In the genomic region with DNA sequence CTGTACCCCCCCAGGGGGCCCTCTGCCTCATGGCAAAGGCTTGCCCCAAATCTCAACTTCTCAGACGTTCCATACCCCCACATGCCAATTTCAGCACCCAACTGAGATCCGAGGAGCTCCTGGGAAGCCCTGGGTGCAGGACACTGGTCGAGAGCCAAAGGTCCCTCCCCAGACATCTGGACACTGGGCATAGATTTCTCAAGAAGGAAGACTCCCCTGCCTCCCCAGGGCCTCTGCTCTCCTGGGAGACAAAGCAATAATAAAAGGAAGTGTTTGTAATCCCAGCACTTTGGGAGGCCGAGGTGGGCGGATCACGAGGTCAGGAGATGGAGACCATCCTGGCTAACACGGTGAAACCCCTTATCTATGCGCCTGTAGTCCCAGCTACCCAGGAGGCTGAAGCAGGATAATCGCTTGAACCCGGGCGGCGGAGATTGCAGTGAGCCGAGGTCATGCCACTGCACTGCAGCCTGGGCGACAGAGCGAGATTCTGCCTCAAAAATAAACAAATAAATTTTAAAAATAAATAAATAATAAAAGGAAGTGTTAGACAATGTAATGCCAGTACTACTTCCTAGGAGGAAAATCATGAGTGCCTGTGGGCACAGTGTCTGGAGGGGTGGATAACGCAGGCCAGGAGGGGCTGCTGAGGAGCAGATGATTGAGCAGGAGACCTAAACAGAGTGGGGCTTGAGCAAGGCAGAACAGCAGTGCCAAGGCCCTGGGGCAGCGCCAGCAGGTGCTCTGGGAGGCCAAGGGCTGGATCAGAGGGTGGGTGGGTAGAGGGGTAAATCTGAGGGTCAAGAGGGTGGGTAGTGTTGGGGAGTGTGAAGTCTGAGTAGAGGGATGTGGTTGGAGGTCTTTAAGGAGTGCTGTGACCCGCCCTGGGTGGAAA, we compare ENCODE assay signal across 26 cellular contexts. TPM values are rescaled to one million over a fixed set of nuclear protein-coding genes. Genes with fewer than 3 reads are reported as not detected.
DNase-seq lines count a peak whose midpoint lies in the region; ATAC-seq, FAIRE-seq and TF ChIP-seq lines count a peak whose summit lies in the region.
"Had no signal": no experiment of that assay in that cellular context is flagged by ENCODE, and none has a peak within 500 bp of the region (broad histone marks: within the 10 kb centered on the region; RNA-seq: fewer than 3 reads in every experiment).

No MANE protein-coding gene starts in this region.

- TF ChIP-seq POLR2A in HepG2 (IDR thresholded peaks at IDR 0.05; ENCODE audit: insufficient read depth in 1 of 2, low read depth in 2 of 2, low read length in 2 of 2) (no peak), right lobe of liver (IDR thresholded peaks at IDR 0.05) (no peak), gastroesophageal sphincter (IDR thresholded peaks at IDR 0.05) (no peak)

- H3K4me3 ChIP-seq in HepG2 (replicated peaks in 1 of 3; ENCODE audit: insufficient read depth in 1 of 3, low read depth in 2 of 3, low read length in 3 of 3) (no peak overlapping the region), right lobe of liver (no peak overlapping the region), neural progenitor cell (no peak overlapping the region), aorta (ENCODE audit: low read length in 2 of 2) (no peak overlapping the region), gastroesophageal sphincter (no peak overlapping the region)
- H3K4me3 ChIP-seq: A549 had no signal

- no peak overlapping the region for H3K9ac ChIP-seq in HepG2 (ENCODE audit: insufficient read depth, low read depth, low read length)
- no peak overlapping the region for H3K9ac ChIP-seq in neural progenitor cell

- BruUV-seq in HepG2 (replicated peaks; lab: Mats Ljungman, UMichigan) = no TSS peak

- no peaks in the 10 kb centered on the region for H3K4me1 ChIP-seq in HepG2 (ENCODE audit: insufficient read depth, low read length)
- no peaks in the 10 kb centered on the region for H3K4me1 ChIP-seq in right lobe of liver
- H3K4me1 ChIP-seq in neural progenitor cell = no peaks in the 10 kb centered on the region
- no peaks in the 10 kb centered on the region for H3K4me1 ChIP-seq in aorta (ENCODE audit: control insufficient read depth in 1 of 2, insufficient read depth in 2 of 2, low read length in 2 of 2)
- peaks cover 0 to 15% (median 0%) of the 10 kb centered on the region in 3 donors for H3K4me1 ChIP-seq in gastroesophageal sphincter

- TF ChIP-seq EP300 in HepG2 (IDR thresholded peaks at IDR 0.05; ENCODE audit: low read depth in 2 of 2, low read length in 2 of 2) (no peak), HepG2 (CRISPR knock-in tag; IDR thresholded peaks at IDR 0.05; ENCODE audit: borderline replicate concordance) (no peak), gastroesophageal sphincter (IDR thresholded peaks at IDR 0.05) (no peak)

- H3K4me1 Mint-ChIP-seq in neural progenitor cell = no peaks in the 10 kb centered on the region

- DNase-seq in HepG2 (ENCODE audit: low spot score) = no peak
- DNase-seq in right lobe of liver = no peak
- DNase-seq in amniotic epithelial cell (ENCODE audit: low read depth) = peak; percentile 25
- no peak for DNase-seq in neural progenitor cell (ENCODE audit: low spot score)
- peak; percentile 13 to 25 for DNase-seq in aorta
- DNase-seq in mesenteric fat pad (ENCODE audit: low spot score) = no peak
- DNase-seq in activated CD4-positive, alpha-beta T cell treated with anti-CD3 and anti-CD28 coated beads, Interleukin-2, amount 50 U/mL, for 1 hour = no peak
- DNase-seq: CD8-positive, alpha-beta T cell; H9; Karpas-422; NCI-H1092; NCI-H1436 treated with DMSO at 0.1 percent for 48 hours; NCI-H2029; NCI-H2171 treated with DMSO at 0.1 percent for 48 hours; NCI-H446 treated with DMSO at 0.1 percent for 48 hours; NCI-H748 treated with DMSO at 0.1 percent for 48 hours; NK-92 treated with Interleukin-12 subunit alpha and Interleukin-12 subunit beta, amount 100 ng/mL, for 24 hours; Right ventricle myocardium superior had no signal

- in situ Hi-C loops in HepG2 (cut with HindIII; ENCODE audit: extremely low pct_ligation_motif_present, low pct_unique_long_range_greater_than_20kb) = no loop called here

- H3K27ac ChIP-seq in HepG2 (ENCODE audit: extremely low read length, insufficient read depth, low read length) (no peak overlapping the region), right lobe of liver (no peak overlapping the region), neural progenitor cell (no peak overlapping the region), aorta (ENCODE audit: low read depth in 1 of 2, low read length in 2 of 2) (no peak overlapping the region), gastroesophageal sphincter (no peak overlapping the region)
- H3K27ac ChIP-seq: A549 had no signal

- ATAC-seq in HepG2 (no peak), right lobe of liver (no peak), aorta (ENCODE audit: low FRiP score) (no peak), gastroesophageal sphincter (no peak)

- no peaks in the 10 kb centered on the region for H3K36me3 Mint-ChIP-seq in neural progenitor cell
- H3K36me3 Mint-ChIP-seq: CD8-positive, alpha-beta T cell; IgD-negative memory B cell had no signal

- H3K36me3 ChIP-seq in HepG2 (replicated peaks in 1 of 2; ENCODE audit: control insufficient read depth in 1 of 2, insufficient read depth in 2 of 2, low read length in 2 of 2) = no peaks in the 10 kb centered on the region
- H3K36me3 ChIP-seq in right lobe of liver = no peaks in the 10 kb centered on the region
- no peaks in the 10 kb centered on the region for H3K36me3 ChIP-seq in neural progenitor cell
- no peaks in the 10 kb centered on the region for H3K36me3 ChIP-seq in aorta (ENCODE audit: control insufficient read depth in 1 of 2, insufficient read depth in 2 of 2, low read length in 1 of 2)
- H3K36me3 ChIP-seq in gastroesophageal sphincter = no peaks in the 10 kb centered on the region

- H3K9me3 Mint-ChIP-seq in neural progenitor cell = no peaks in the 10 kb centered on the region
- H3K9me3 Mint-ChIP-seq: CD8-positive, alpha-beta T cell; H9; IgD-negative memory B cell had no signal

- no peaks in the 10 kb centered on the region for H4K20me1 ChIP-seq in HepG2 (ENCODE audit: insufficient read depth, low read length)
- no peaks in the 10 kb centered on the region for H4K20me1 ChIP-seq in neural progenitor cell (ENCODE audit: low read depth)

- no peak overlapping the region for H3K4me3 Mint-ChIP-seq in neural progenitor cell
- H3K4me3 Mint-ChIP-seq: H9, IgD-negative memory B cell had no signal

- peaks cover 14 to 81% of the 10 kb centered on the region in 2 experiments for H3K27me3 ChIP-seq in HepG2 (ENCODE audit: control insufficient read depth in 1 of 2, insufficient read depth in 2 of 2, low read length in 2 of 2)
- peaks cover 0 to 10% of the 10 kb centered on the region in 2 donors for H3K27me3 ChIP-seq in right lobe of liver
- H3K27me3 ChIP-seq in neural progenitor cell = peaks cover 53% of the 10 kb centered on the region
- peaks cover 0 to 2% of the 10 kb centered on the region in 2 donors for H3K27me3 ChIP-seq in aorta (ENCODE audit: control insufficient read depth in 1 of 2, insufficient read depth in 2 of 2, low read length in 1 of 2)
- H3K27me3 ChIP-seq in gastroesophageal sphincter = peaks cover 89% of the 10 kb centered on the region

- no peaks in the 10 kb centered on the region for H3F3A ChIP-seq in neural progenitor cell (ENCODE audit: low read depth)

- H3K9me3 ChIP-seq in HepG2 (ENCODE audit: low read length) = no peaks in the 10 kb centered on the region
- no peaks in the 10 kb centered on the region for H3K9me3 ChIP-seq in right lobe of liver
- no peaks in the 10 kb centered on the region for H3K9me3 ChIP-seq in neural progenitor cell (ENCODE audit: low read depth)
- H3K9me3 ChIP-seq in aorta (ENCODE audit: control insufficient read depth, low read length) = no peaks in the 10 kb centered on the region
- no peaks in the 10 kb centered on the region for H3K9me3 ChIP-seq in gastroesophageal sphincter
- H3K9me3 ChIP-seq: A549 had no signal

- H2AFZ ChIP-seq in HepG2 (ENCODE audit: low read length) (no peak overlapping the region), neural progenitor cell (replicated peaks) (no peak overlapping the region)

- TF ChIP-seq RAD21 in HepG2 (CRISPR knock-in tag; IDR thresholded peaks at IDR 0.05) = no peak

- POLR2A ChIA-PET in HepG2 (lab: Yijun Ruan, JAX) = no interaction called here

- H3K79me2 ChIP-seq in HepG2 (ENCODE audit: insufficient read depth, low read length) = no peaks in the 10 kb centered on the region
- no peaks in the 10 kb centered on the region for H3K79me2 ChIP-seq in neural progenitor cell (ENCODE audit: low read depth)

- no peak overlapping the region for H3K4me2 ChIP-seq in HepG2 (ENCODE audit: low read depth, low read length)
- H3K4me2 ChIP-seq in neural progenitor cell = no peak overlapping the region
- H3K4me2 ChIP-seq: A549 had no signal

- no peak for TF ChIP-seq CTCF in HepG2 (CRISPR knock-in tag; IDR thresholded peaks at IDR 0.05)
- no peak for TF ChIP-seq CTCF in right lobe of liver (IDR thresholded peaks at IDR 0.05)
- TF ChIP-seq CTCF in neural progenitor cell (IDR thresholded peaks at IDR 0.05) = no peak
- no peak for TF ChIP-seq CTCF in gastroesophageal sphincter (IDR thresholded peaks at IDR 0.05)

- peak overlapping the region; percentile 72 for H3K27ac Mint-ChIP-seq in neural progenitor cell
- H3K27ac Mint-ChIP-seq: CD8-positive, alpha-beta T cell; H9; IgD-negative memory B cell had no signal

- peaks cover 45% of the 10 kb centered on the region for H3K27me3 Mint-ChIP-seq in neural progenitor cell (ENCODE audit: insufficient read depth, low read depth)

- CTCF ChIA-PET in HepG2 (lab: Yijun Ruan, JAX; ENCODE audit: low intra/inter-chr PET ratio, low total read pairs) = no interaction called here

- FAIRE-seq in HepG2 (lab: Jason Lieb, UNC) = no peak
- FAIRE-seq: A549, D721Med, GM12891, HTR-8/SVneo had no signal

- 8% methylated on average over 18 of the region's 18 CpGs for WGBS in HepG2 (ENCODE audit: low lambda C conversion rate)
- WGBS in right lobe of liver (ENCODE audit: insufficient coverage, low coverage, low lambda C conversion rate, missing lambda C conversion rate) = 29% methylated on average over 17 of the region's 18 CpGs
- WGBS in aorta, 2 donors = 53 to 58% methylated on average over 18 of the region's 18 CpGs
- 35 to 59% methylated on average over 15 to 16 of the region's 18 CpGs for WGBS in gastroesophageal sphincter (ENCODE audit: low coverage in 1 of 2), 2 donors

- intact Hi-C loops in HepG2 (cut with micrococcal nuclease; ENCODE audit: unreplicated experiment) (no loop called here), right lobe of liver (cut with DNase I) (no loop called here), aorta (cut with DNase I) (no loop called here)

RNA-seq across cellular contexts. Expression of a gene that starts 4.0 kb away (rescaled TPM):
- not detected in 2 replicates for total RNA-seq in HepG2 (2016; rRNA removed; fragmentation: Illumina TruSeq; extraction: Trizol)
- total RNA-seq in HepG2 (2016; cell fraction: cytosol; rRNA removed; fragmentation: Illumina TruSeq; extraction: Trizol; ENCODE audit: low read depth) = not detected in 2 replicates
- total RNA-seq in HepG2 (2016; cell fraction: insoluble cytoplasmic fraction; rRNA removed; fragmentation: Illumina TruSeq; extraction: Trizol) = not detected in 2 replicates
- total RNA-seq in HepG2 (2016; cell fraction: membrane; rRNA removed; fragmentation: Illumina TruSeq; extraction: Trizol) = not detected in 2 replicates
- not detected in 2 replicates for total RNA-seq in HepG2 (2016; cell fraction: nucleus; rRNA removed; fragmentation: Illumina TruSeq; extraction: Trizol)
- not detected in 2 replicates for polyA plus RNA-seq in HepG2 (2011; rRNA removed)
- polyA plus RNA-seq in HepG2 (2011; cell fraction: cytosol; rRNA removed) = not detected in 2 replicates
- polyA plus RNA-seq in HepG2 (2011; cell fraction: nucleus; rRNA removed) = not detected in 2 replicates
- polyA plus RNA-seq in HepG2 (2012) = not detected in 2 replicates
- polyA plus RNA-seq in HepG2 (2016; cell fraction: cytosol; fragmentation: Illumina TruSeq; extraction: Trizol; ENCODE audit: low read depth) = not detected in 2 replicates
- not detected in 2 replicates for polyA plus RNA-seq in HepG2 (2016; cell fraction: insoluble cytoplasmic fraction; fragmentation: Illumina TruSeq; extraction: Trizol; ENCODE audit: low read depth)
- not detected in 2 replicates for polyA plus RNA-seq in HepG2 (2016; cell fraction: membrane; fragmentation: Illumina TruSeq; extraction: Trizol; ENCODE audit: low read depth)
- not detected in 2 replicates for polyA plus RNA-seq in HepG2 (2016; cell fraction: nucleus; fragmentation: Illumina TruSeq; extraction: Trizol; ENCODE audit: insufficient read depth, low read depth)
- 1.1 TPM in 1 of 2 replicates, not detected in the other for polyA minus RNA-seq in HepG2 (2011; rRNA and poly(A)+ RNA removed; ENCODE audit: low replicate concordance)
- polyA minus RNA-seq in HepG2 (2011; cell fraction: cytosol; rRNA and poly(A)+ RNA removed) = not detected in 2 replicates
- polyA minus RNA-seq in HepG2 (2011; cell fraction: nucleus; rRNA and poly(A)+ RNA removed) = not detected in 2 replicates
- not detected for total RNA-seq in right lobe of liver
- not detected in 2 replicates for total RNA-seq in neural progenitor cell (ENCODE audit: low replicate concordance)
- total RNA-seq in aorta = not detected
- not detected for polyA plus RNA-seq in aorta
- not detected for total RNA-seq in mesenteric fat pad
- not detected for total RNA-seq in gastroesophageal sphincter
- total RNA-seq: CD8-positive, alpha-beta T cell; Right ventricle myocardium superior had no signal
- polyA plus RNA-seq: BJ, IgD-negative memory B cell had no signal

RNA-seq across cellular contexts. Expression of a gene that starts 24.1 kb away (rescaled TPM):
- total RNA-seq in HepG2 (2016; rRNA removed; fragmentation: Illumina TruSeq; extraction: Trizol) (not detected in 2 replicates), right lobe of liver (not detected), neural progenitor cell (ENCODE audit: low replicate concordance) (not detected in 2 replicates), aorta (not detected), mesenteric fat pad (not detected), gastroesophageal sphincter (not detected)
- total RNA-seq in HepG2 (2016; cell fraction: cytosol; rRNA removed; fragmentation: Illumina TruSeq; extraction: Trizol; ENCODE audit: low read depth) = not detected in 2 replicates
- not detected in 2 replicates for total RNA-seq in HepG2 (2016; cell fraction: insoluble cytoplasmic fraction; rRNA removed; fragmentation: Illumina TruSeq; extraction: Trizol)
- not detected in 2 replicates for total RNA-seq in HepG2 (2016; cell fraction: membrane; rRNA removed; fragmentation: Illumina TruSeq; extraction: Trizol)
- total RNA-seq in HepG2 (2016; cell fraction: nucleus; rRNA removed; fragmentation: Illumina TruSeq; extraction: Trizol) = not detected in 2 replicates
- polyA plus RNA-seq in HepG2 (2011; rRNA removed) (not detected in 2 replicates), aorta (not detected)
- not detected in 2 replicates for polyA plus RNA-seq in HepG2 (2011; cell fraction: cytosol; rRNA removed)
- not detected in 2 replicates for polyA plus RNA-seq in HepG2 (2011; cell fraction: nucleus; rRNA removed)
- not detected in 2 replicates for polyA plus RNA-seq in HepG2 (2012)
- not detected in 2 replicates for polyA plus RNA-seq in HepG2 (2016; cell fraction: cytosol; fragmentation: Illumina TruSeq; extraction: Trizol; ENCODE audit: low read depth)
- polyA plus RNA-seq in HepG2 (2016; cell fraction: insoluble cytoplasmic fraction; fragmentation: Illumina TruSeq; extraction: Trizol; ENCODE audit: low read depth) = not detected in 2 replicates
- not detected in 2 replicates for polyA plus RNA-seq in HepG2 (2016; cell fraction: membrane; fragmentation: Illumina TruSeq; extraction: Trizol; ENCODE audit: low read depth)
- polyA plus RNA-seq in HepG2 (2016; cell fraction: nucleus; fragmentation: Illumina TruSeq; extraction: Trizol; ENCODE audit: insufficient read depth, low read depth) = not detected in 2 replicates
- 0.12 TPM in 1 of 2 replicates, not detected in the other for polyA minus RNA-seq in HepG2 (2011; rRNA and poly(A)+ RNA removed; ENCODE audit: low replicate concordance)
- polyA minus RNA-seq in HepG2 (2011; cell fraction: cytosol; rRNA and poly(A)+ RNA removed) = not detected in 2 replicates
- not detected in 2 replicates for polyA minus RNA-seq in HepG2 (2011; cell fraction: nucleus; rRNA and poly(A)+ RNA removed)
- total RNA-seq: CD8-positive, alpha-beta T cell; MCF 10A; Right ventricle myocardium superior had no signal
- polyA plus RNA-seq: BJ, IgD-negative memory B cell had no signal

Comparison
In these comparisons a context has a peak if more than half of its experiments do, and no peak if none do; other contexts are left out.
1. DNase-seq: peak in amniotic epithelial cell (single experiment) and aorta (2 of 2); none in HepG2 (single experiment), right lobe of liver (0 of 3), neural progenitor cell (single experiment), mesenteric fat pad (single experiment) and activated CD4-positive, alpha-beta T cell treated with anti-CD3 and anti-CD28 coated beads, Interleukin-2, amount 50 U/mL, for 1 hour (single experiment).